ENCODE assay signal across 8 cellular contexts in genomic region chr1:207868769-207869721, GRCh38. TPM values are rescaled to one million over a fixed set of nuclear protein-coding genes. Genes with fewer than 3 reads are reported as not detected.
A peak's percentile ranks its signal among the peaks of the same experiment; 100 is the strongest.
DNase-seq lines count a peak whose midpoint lies in the region; ATAC-seq, FAIRE-seq and TF ChIP-seq lines count a peak whose summit lies in the region.

No MANE protein-coding gene starts in this region.

- intact Hi-C loops in left ventricle myocardium superior (cut with micrococcal nuclease): loop anchor here (2.0 kb wide), 1 partner anchor 40 kb away; no protein-coding TSS in a partner anchor

- H3K9me3 Mint-ChIP-seq in progenitor cell of endocrine pancreas (ENCODE audit: low read depth): no peaks in the 10 kb centered on the region

- peak; percentile 93 for TF ChIP-seq CTCF in GM10266 (IDR thresholded peaks at IDR 0.05; ENCODE audit: control insufficient read depth, insufficient read depth, low read depth, missing control alignments)
- peak; percentile 85 for TF ChIP-seq CTCF in progenitor cell of endocrine pancreas (IDR thresholded peaks at IDR 0.05; ENCODE audit: unreplicated experiment)

- H3K4me1 Mint-ChIP-seq in progenitor cell of endocrine pancreas (ENCODE audit: low read depth): peaks cover 13% of the 10 kb centered on the region

- no peak for FAIRE-seq in H54 (lab: Jason Lieb, UNC)

- H3K27me3 Mint-ChIP-seq in progenitor cell of endocrine pancreas: peaks cover 15% of the 10 kb centered on the region

- peaks cover 3% of the 10 kb centered on the region for H3K36me3 Mint-ChIP-seq in progenitor cell of endocrine pancreas (ENCODE audit: insufficient read depth)

- H3K27ac Mint-ChIP-seq in progenitor cell of endocrine pancreas: no peak overlapping the region

- peak; percentile 65 for ATAC-seq in left ventricle myocardium superior

- TF ChIP-seq POLR2A in H54 (IDR thresholded peaks at IDR 0.05; ENCODE audit: low read depth, low read length): peak; percentile 52

- DNase-seq in GM10266 (ENCODE audit: extremely low spot score) (peak; percentile 88), H54 (ENCODE audit: insufficient read length, low spot score) (peak; percentile 86), M059J (ENCODE audit: low read depth) (peak; percentile 73), T-helper 1 cell (peak; percentile 44 to 73 (median 56)), amygdala (lab: John Stamatoyannopoulos, UW) (peak in 50 of 56 donors; percentile 23 to 84 (median 66)), left ventricle myocardium superior (peak; percentile 92), progenitor cell of endocrine pancreas (ENCODE audit: low spot score, unreplicated experiment) (peak; percentile 72), GF-D8 (lab: John Stamatoyannopoulos, UW) (no peak)

- H3K4me3 Mint-ChIP-seq in progenitor cell of endocrine pancreas (ENCODE audit: low read depth): peak overlapping the region; percentile 75

RNA-seq across cellular contexts. Expression of gene CD34, which starts 41.9 kb away (rescaled TPM):
- total RNA-seq in M059J (2014; rRNA removed; shearing (Covaris generic)): 0.59 and 1.6 TPM in 2 replicates
- 72.1 TPM for total RNA-seq in left ventricle myocardium superior
- total RNA-seq in progenitor cell of endocrine pancreas: 0.07 TPM in 1 of 2 replicates, not detected in the other

Comparison
In these comparisons a context has a peak if more than half of its experiments do, and no peak if none do; other contexts are left out.
1. RNA of gene CD34, which starts 41.9 kb away (total RNA-seq): 72.1 TPM in left ventricle myocardium superior (single experiment); 0.59 to 1.6 TPM in M059J and 0.07 TPM in progenitor cell of endocrine pancreas; every median in the first group is over 10 times any median in the second.